Comparison of ENCODE assay signal across 35 cellular contexts in the genomic region with DNA sequence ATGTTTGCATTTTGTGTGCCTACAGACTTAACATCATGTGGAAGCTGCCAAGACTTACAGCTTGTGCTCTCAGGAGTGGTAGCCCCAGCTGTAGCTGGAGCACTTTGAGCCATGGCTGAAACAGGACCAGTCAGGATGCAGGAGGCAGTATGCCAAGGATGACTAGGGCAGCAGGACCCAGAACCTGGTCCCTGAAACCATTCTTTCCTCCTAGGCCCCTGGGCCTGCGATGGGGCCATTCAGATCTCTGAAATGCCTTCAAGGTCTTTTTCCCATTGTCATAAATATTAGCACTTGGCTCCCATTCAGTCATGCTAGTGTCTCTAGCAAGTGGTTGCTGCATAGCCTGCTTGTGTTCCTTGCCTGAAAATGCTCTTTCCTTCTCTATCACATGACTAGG.
"Had no signal": no experiment of that assay in that cellular context is flagged by ENCODE, and none has a peak within 500 bp of the region (broad histone marks: within the 10 kb centered on the region; RNA-seq: fewer than 3 reads in every experiment).

No MANE protein-coding gene starts in this region.

- H3K27me3 ChIP-seq: MG63 had no signal

- H3K4me3 ChIP-seq: MG63 had no signal

- H3K9ac ChIP-seq: KMS-11 had no signal

- H3K4me2 ChIP-seq: KMS-11 had no signal

- DNase-seq: Karpas-422, Kasumi-1, MG63, MM.1S, MV-4-11, NCI-H1048, NCI-H1092, NCI-H1092 treated with DMSO at 0.1 percent for 48 hours, NCI-H1105, NCI-H1105 treated with DMSO at 0.1 percent for 48 hours, NCI-H1417, NCI-H1417 treated with DMSO at 0.1 percent for 48 hours, NCI-H1436, NCI-H1436 treated with DMSO at 0.1 percent for 48 hours, NCI-H146, NCI-H1694, NCI-H1694 treated with DMSO at 0.1 percent for 48 hours, NCI-H187, NCI-H187 treated with DMSO at 0.1 percent for 48 hours, NCI-H1930, NCI-H2029, NCI-H2029 treated with DMSO at 0.1 percent for 48 hours, NCI-H2081, NCI-H2081 treated with DMSO at 0.1 percent for 48 hours, NCI-H2107, NCI-H2171, NCI-H2171 treated with DMSO at 0.1 percent for 48 hours, NCI-H2227 treated with DMSO at 0.1 percent for 48 hours, NCI-H226, NCI-H345, NCI-H446, NCI-H446 treated with DMSO at 0.1 percent for 48 hours, NCI-H510A, NCI-H510A treated with DMSO at 0.1 percent for 48 hours had no signal

- H3K36me3 ChIP-seq: MG63 had no signal

- H3K27ac ChIP-seq: KMS-11 had no signal

- H3K9me3 ChIP-seq: MG63 had no signal
